In genomic region chr16:681746-682427, GRCh38 we compare ENCODE assay signal across 10 cellular contexts. TPM values are rescaled to one million over a fixed set of nuclear protein-coding genes. Genes with fewer than 3 reads are reported as not detected.
A peak's percentile ranks its signal among the peaks of the same experiment; 100 is the strongest.
DNase-seq lines count a peak whose midpoint lies in the region; ATAC-seq and TF ChIP-seq lines count a peak whose summit lies in the region.
"Had no signal": no experiment of that assay in that cellular context is flagged by ENCODE, and none has a peak within 500 bp of the region (broad histone marks: within the 10 kb centered on the region; RNA-seq: fewer than 3 reads in every experiment).

No MANE protein-coding gene starts in this region.

- H3K27me3 ChIP-seq in left ventricle myocardium inferior (ENCODE audit: low read depth) (peaks cover 13% of the 10 kb centered on the region), iPS-15b (ENCODE audit: control insufficient read depth, insufficient read depth, low read length) (no peaks in the 10 kb centered on the region)

- POLR2A ChIA-PET in activated B cell treated with CpG ODN at 0.5 μM for 24 hours (lab: Charles Lee), result interaction anchor here (2.0 to 4.5 kb wide), 4 partner anchors 8 to 45 kb away, joined by 10 to 41 read pairs (median 22); partner anchors contain the start of genes METTL26, RHOT2, WDR24 and WDR90

- H3K4me3 ChIP-seq in left ventricle myocardium inferior (peak overlapping the region; percentile 88), iPS-15b (ENCODE audit: low read depth, low read length) (peak overlapping the region; percentile 69)

- DNase-seq in left ventricle myocardium inferior, result no peak
- DNase-seq in left cardiac atrium, result no peak
- DNase-seq in activated B cell treated with CpG ODN at 0.5 μM for 24 hours, result no peak
- DNase-seq in type B pancreatic cell (ENCODE audit: extremely low spot score, unreplicated experiment), result no peak
- DNase-seq in NK-92 treated with Interleukin-12 subunit alpha and Interleukin-12 subunit beta, amount 100 ng/mL, for 24 hours (lab: John Stamatoyannopoulos, UW), result no peak
- DNase-seq in NCI-H2196 (lab: John Stamatoyannopoulos, UW; ENCODE audit: unreplicated experiment), result no peak
- DNase-seq in NCI-H2029 (lab: John Stamatoyannopoulos, UW), result no peak
- DNase-seq: SIG-M5 had no signal

- TF ChIP-seq CTCF in left ventricle myocardium inferior (IDR thresholded peaks at IDR 0.05; ENCODE audit: borderline replicate concordance), result no peak
- TF ChIP-seq CTCF in activated B cell treated with CpG ODN at 0.5 μM for 24 hours (IDR thresholded peaks at IDR 0.05), result no peak
- no peak for TF ChIP-seq CTCF in type B pancreatic cell (conservative IDR thresholded peaks at IDR 0.05)

- no peaks in the 10 kb centered on the region for H3K9me3 Mint-ChIP-seq in activated B cell treated with CpG ODN at 0.5 μM for 24 hours
- H3K9me3 Mint-ChIP-seq in type B pancreatic cell, result no peaks in the 10 kb centered on the region

- intact Hi-C loops in left ventricle myocardium inferior (cut with micrococcal nuclease) (no loop called here), left cardiac atrium (cut with DNase I) (no loop called here), activated B cell treated with CpG ODN at 0.5 μM for 24 hours (cut with micrococcal nuclease) (no loop called here)

- peak overlapping the region; percentile 100 for H3K27ac ChIP-seq in left ventricle myocardium inferior (replicated peaks)

- no peak for ATAC-seq in left cardiac atrium
- ATAC-seq in activated B cell treated with CpG ODN at 0.5 μM for 24 hours (ENCODE audit: low read depth), result no peak
- ATAC-seq: sciatic nerve had no signal

- H3K27ac Mint-ChIP-seq in activated B cell treated with CpG ODN at 0.5 μM for 24 hours, result peak overlapping the region; percentile 60
- peak overlapping the region; percentile 9 for H3K27ac Mint-ChIP-seq in type B pancreatic cell

- H3K36me3 Mint-ChIP-seq in activated B cell treated with CpG ODN at 0.5 μM for 24 hours (ENCODE audit: low read depth), result peaks cover 30% of the 10 kb centered on the region
- peaks cover 4% of the 10 kb centered on the region for H3K36me3 Mint-ChIP-seq in type B pancreatic cell

- peaks cover under 1% of the 10 kb centered on the region for H3K27me3 Mint-ChIP-seq in activated B cell treated with CpG ODN at 0.5 μM for 24 hours
- H3K27me3 Mint-ChIP-seq in type B pancreatic cell, result no peaks in the 10 kb centered on the region

- H3K9me3 ChIP-seq in left ventricle myocardium inferior (replicated peaks), result no peaks in the 10 kb centered on the region
- H3K9me3 ChIP-seq in iPS-15b (ENCODE audit: control insufficient read depth, insufficient read depth, low read length), result no peaks in the 10 kb centered on the region

- H3K4me1 ChIP-seq in left ventricle myocardium inferior (peaks cover 71% of the 10 kb centered on the region), iPS-15b (ENCODE audit: control insufficient read depth, insufficient read depth, low read length) (peaks cover 3% of the 10 kb centered on the region)

- no peak overlapping the region for H3K9ac ChIP-seq in iPS-15b (ENCODE audit: low read depth, low read length)

- CTCF ChIA-PET in activated B cell treated with CpG ODN at 0.5 μM for 24 hours (lab: Charles Lee), result interaction anchor here (1.2 kb wide), 1 partner anchor 14 kb away, joined by 3 read pairs; the partner anchor contains the start of gene RHOT2

- peak overlapping the region; percentile 87 for H3K4me3 Mint-ChIP-seq in activated B cell treated with CpG ODN at 0.5 μM for 24 hours
- H3K4me3 Mint-ChIP-seq in type B pancreatic cell, result peak overlapping the region; percentile 84

- H3K4me1 Mint-ChIP-seq in activated B cell treated with CpG ODN at 0.5 μM for 24 hours, result peaks cover 37% of the 10 kb centered on the region
- peaks cover 3% of the 10 kb centered on the region for H3K4me1 Mint-ChIP-seq in type B pancreatic cell (ENCODE audit: unreplicated experiment)

- H3K36me3 ChIP-seq in left ventricle myocardium inferior (peaks cover 25% of the 10 kb centered on the region), iPS-15b (ENCODE audit: control insufficient read depth, insufficient read depth, low read length) (peaks cover 39% of the 10 kb centered on the region)

RNA-seq across cellular contexts. Expression of gene STUB1, which starts 1.7 kb away (rescaled TPM):
- total RNA-seq in left ventricle myocardium inferior (113 TPM), left cardiac atrium (100 to 1,000 TPM in 1 of 2 donors, 10 to 100 TPM in 1; 89.1 to 101 TPM), activated B cell treated with CpG ODN at 0.5 μM for 24 hours (75.4 and 81.2 TPM in 2 replicates), type B pancreatic cell (ENCODE audit: low replicate concordance) (74.7 and 80.3 TPM in 2 replicates)

RNA-seq across cellular contexts. Expression of gene JMJD8, which starts 2.2 kb away (rescaled TPM):
- total RNA-seq in left ventricle myocardium inferior, result 43.1 TPM
- total RNA-seq in left cardiac atrium, result 10 to 100 TPM; 45.5 to 48.9 TPM
- total RNA-seq in activated B cell treated with CpG ODN at 0.5 μM for 24 hours, result 41.4 and 47.0 TPM in 2 replicates
- 63.3 and 65.2 TPM in 2 replicates for total RNA-seq in type B pancreatic cell (ENCODE audit: low replicate concordance)

RNA-seq across cellular contexts. Expression of gene RHBDL1, which starts 6.4 kb away (rescaled TPM):
- total RNA-seq in left ventricle myocardium inferior, result 2.3 TPM
- total RNA-seq in left cardiac atrium, result 1 to 10 TPM; 1.2 TPM
- 0.24 TPM in 1 of 2 replicates, not detected in the other for total RNA-seq in activated B cell treated with CpG ODN at 0.5 μM for 24 hours
- 2.2 and 2.7 TPM in 2 replicates for total RNA-seq in type B pancreatic cell (ENCODE audit: low replicate concordance)

RNA-seq across cellular contexts. Expression of gene WDR24, which starts 8.3 kb away (rescaled TPM):
- total RNA-seq in left ventricle myocardium inferior (9.5 TPM), left cardiac atrium (1 to 10 TPM; 8.2 TPM), activated B cell treated with CpG ODN at 0.5 μM for 24 hours (13.9 and 14.8 TPM in 2 replicates), type B pancreatic cell (ENCODE audit: low replicate concordance) (18.2 and 21.0 TPM in 2 replicates)

RNA-seq across cellular contexts. Expression of gene RHOT2, which starts 14.0 kb away (rescaled TPM):
- 90.3 TPM for total RNA-seq in left ventricle myocardium inferior
- total RNA-seq in left cardiac atrium, result 100 to 1,000 TPM in 1 of 2 donors, 10 to 100 TPM in 1; 73.8 to 106 TPM
- total RNA-seq in activated B cell treated with CpG ODN at 0.5 μM for 24 hours, result 141 and 170 TPM in 2 replicates
- total RNA-seq in type B pancreatic cell (ENCODE audit: low replicate concordance), result 146 and 163 TPM in 2 replicates
